In the genomic region with DNA sequence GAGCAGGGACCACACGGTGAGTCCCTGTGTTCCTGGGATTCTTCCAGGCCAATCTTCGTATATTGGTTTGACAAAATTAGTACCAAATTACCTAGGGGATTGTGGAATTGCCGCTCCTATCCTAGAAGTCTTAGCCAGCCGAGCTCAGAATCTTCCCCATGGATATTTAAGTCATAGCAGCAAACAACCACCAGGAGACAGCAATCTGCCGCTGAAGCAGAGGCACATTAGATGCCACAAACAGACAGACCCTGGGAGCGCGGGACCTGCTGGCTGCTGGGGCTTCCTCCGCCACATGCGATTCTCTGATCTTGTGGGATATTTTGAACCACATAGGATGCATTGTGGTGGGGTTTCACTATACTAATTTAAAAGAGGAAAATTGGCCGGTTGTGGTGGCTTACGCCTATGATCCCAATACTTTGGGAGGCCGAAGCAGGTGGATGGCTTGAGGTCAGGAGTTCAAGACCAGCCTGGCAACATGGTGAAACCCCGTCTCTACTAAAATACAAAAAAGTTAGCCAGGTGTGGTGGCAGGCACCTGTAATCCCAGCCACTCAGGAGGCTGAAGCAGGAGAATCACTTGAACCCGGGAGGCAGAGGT, we compare ENCODE assay signal across 9 cellular contexts. TPM values are rescaled to one million over a fixed set of nuclear protein-coding genes. Genes with fewer than 3 reads are reported as not detected.
DNase-seq lines count a peak whose midpoint lies in the region; ATAC-seq and TF ChIP-seq lines count a peak whose summit lies in the region.
"Had no signal": no experiment of that assay in that cellular context is flagged by ENCODE, and none has a peak within 500 bp of the region (broad histone marks: within the 10 kb centered on the region; RNA-seq: fewer than 3 reads in every experiment).

No MANE protein-coding gene starts in this region.

- H3K36me3 Mint-ChIP-seq in CD8-positive, alpha-beta T cell: no peaks in the 10 kb centered on the region
- no peaks in the 10 kb centered on the region; the same call in 1 of the 2 replicates for H3K36me3 Mint-ChIP-seq in HFFc6 (ENCODE audit: low read depth)
- no peaks in the 10 kb centered on the region for H3K36me3 Mint-ChIP-seq in activated naive CD8-positive, alpha-beta T cell treated with anti-CD3 and anti-CD28 coated beads for 36 hours

- H3K9me3 Mint-ChIP-seq in CD8-positive, alpha-beta T cell: peaks cover 2% of the 10 kb centered on the region
- H3K9me3 Mint-ChIP-seq in HFFc6: peaks cover 11% of the 10 kb centered on the region; the same call in 1 of the 2 replicates
- H3K9me3 Mint-ChIP-seq in activated naive CD8-positive, alpha-beta T cell treated with anti-CD3 and anti-CD28 coated beads for 36 hours: peaks cover 1% of the 10 kb centered on the region

- H3K27ac Mint-ChIP-seq in CD8-positive, alpha-beta T cell: no peak overlapping the region
- no peak overlapping the region for H3K27ac Mint-ChIP-seq in HFFc6
- no peak overlapping the region for H3K27ac Mint-ChIP-seq in activated naive CD8-positive, alpha-beta T cell treated with anti-CD3 and anti-CD28 coated beads for 36 hours

- H3K27me3 Mint-ChIP-seq in CD8-positive, alpha-beta T cell (ENCODE audit: low read depth): peaks cover 8% of the 10 kb centered on the region
- H3K27me3 Mint-ChIP-seq in HFFc6 (ENCODE audit: insufficient read depth): peaks cover 15% of the 10 kb centered on the region
- H3K27me3 Mint-ChIP-seq in activated naive CD8-positive, alpha-beta T cell treated with anti-CD3 and anti-CD28 coated beads for 36 hours: peaks cover 20% of the 10 kb centered on the region

- H3K36me3 ChIP-seq in CD8-positive, alpha-beta T cell (ENCODE audit: insufficient read depth, low read length): no peaks in the 10 kb centered on the region

- no peak overlapping the region for H3K4me3 ChIP-seq in CD8-positive, alpha-beta T cell (ENCODE audit: low read depth, low read length)
- H3K4me3 ChIP-seq: SK-N-MC had no signal

- no peaks in the 10 kb centered on the region for H3K9me3 ChIP-seq in CD8-positive, alpha-beta T cell (ENCODE audit: low read length)

- no peak for DNase-seq in CD8-positive, alpha-beta T cell
- DNase-seq in HFFc6 (peak; percentile 19), left kidney (ENCODE audit: low read depth, low spot score) (peak; percentile 40)
- DNase-seq in activated naive CD8-positive, alpha-beta T cell treated with anti-CD3 and anti-CD28 coated beads for 36 hours: peak; percentile 9
- no peak for DNase-seq in central memory CD4-positive, alpha-beta T cell

- TF ChIP-seq CTCF in CD8-positive, alpha-beta T cell (IDR thresholded peaks at IDR 0.05): peak; percentile 36
- TF ChIP-seq CTCF in HFFc6 (IDR thresholded peaks at IDR 0.05): peak; percentile 75

- POLR2A ChIA-PET in CD8-positive, alpha-beta T cell (lab: Charles Lee): no interaction called here

- H3K4me3 Mint-ChIP-seq in CD8-positive, alpha-beta T cell: no peak overlapping the region
- H3K4me3 Mint-ChIP-seq in HFFc6: no peak overlapping the region
- H3K4me3 Mint-ChIP-seq in activated naive CD8-positive, alpha-beta T cell treated with anti-CD3 and anti-CD28 coated beads for 36 hours: no peak overlapping the region

- no peaks in the 10 kb centered on the region for H3K27me3 ChIP-seq in CD8-positive, alpha-beta T cell (ENCODE audit: insufficient read depth, low read length)

- no peaks in the 10 kb centered on the region for H3K4me1 ChIP-seq in CD8-positive, alpha-beta T cell (ENCODE audit: insufficient read depth, low read length)

- no peaks in the 10 kb centered on the region for H3K4me1 Mint-ChIP-seq in CD8-positive, alpha-beta T cell (ENCODE audit: low read depth)
- no peaks in the 10 kb centered on the region for H3K4me1 Mint-ChIP-seq in HFFc6 (ENCODE audit: low read depth)
- H3K4me1 Mint-ChIP-seq in activated naive CD8-positive, alpha-beta T cell treated with anti-CD3 and anti-CD28 coated beads for 36 hours: no peaks in the 10 kb centered on the region

- CTCF ChIA-PET in CD8-positive, alpha-beta T cell (lab: Charles Lee): interaction anchor here (1.8 to 21.8 kb wide), 2 partner anchors 8 to 67 kb away, joined by 12 to 660 read pairs; no protein-coding TSS in a partner anchor

- no peak for ATAC-seq in CD8-positive, alpha-beta T cell
- ATAC-seq in GM21360 (IDR thresholded peaks at IDR 0.05; ENCODE audit: unreplicated experiment) (no peak), GM21723 (IDR thresholded peaks at IDR 0.05; ENCODE audit: unreplicated experiment) (no peak), GM21737 (IDR thresholded peaks at IDR 0.05; ENCODE audit: unreplicated experiment) (no peak)

- H3K27ac ChIP-seq in CD8-positive, alpha-beta T cell (ENCODE audit: low read depth, low read length): no peak overlapping the region
- H3K27ac ChIP-seq: SK-N-MC had no signal

- intact Hi-C loops in CD8-positive, alpha-beta T cell (cut with DNase I, micrococcal nuclease): no loop called here

RNA-seq across cellular contexts. Expression of gene ZBTB43, which starts 31.7 kb away (rescaled TPM):
- total RNA-seq in CD8-positive, alpha-beta T cell: 10 to 100 TPM; 55.7 to 65.0 TPM
- 10 to 100 TPM in 5 of 6 experiments, 1 to 10 TPM in 1; 9.2 to 15.9 (median 13.6) TPM for total RNA-seq in HFFc6 (2021; fragmentation: NEBNext Ultra II Directional; extraction: Animal tissue kit (Norgen Biotek cat#: 25700))
- 10 to 100 TPM; 21.5 to 21.6 TPM for total RNA-seq in activated naive CD8-positive, alpha-beta T cell treated with anti-CD3 and anti-CD28 coated beads for 36 hours

Comparison
In these comparisons a context has a peak if more than half of its experiments do, and no peak if none do; other contexts are left out.
1. DNase-seq: peak in HFFc6 (single experiment), activated naive CD8-positive, alpha-beta T cell treated with anti-CD3 and anti-CD28 coated beads for 36 hours (single experiment) and left kidney (single experiment); none in CD8-positive, alpha-beta T cell (0 of 7) and central memory CD4-positive, alpha-beta T cell (single experiment).